Comparison of ENCODE assay signal across 31 cellular contexts in genomic region chr21:40714516-40714915, GRCh38.
"Had no signal": no experiment of that assay in that cellular context is flagged by ENCODE, and none has a peak within 500 bp of the region (broad histone marks: within the 10 kb centered on the region; RNA-seq: fewer than 3 reads in every experiment).

No MANE protein-coding gene starts in this region.

- H3K27ac ChIP-seq: adrenal gland, breast epithelium, coronary artery, PC-9, SK-N-MC had no signal

- H3K9me3 Mint-ChIP-seq: activated B cell treated with CpG ODN at 0.5 μM for 24 hours; activated CD4-positive, alpha-beta T cell treated with anti-CD3 and anti-CD28 coated beads, Interleukin-2, amount 10 ng/mL, durations not matched to agents 7 days and 5 days; activated naive CD8-positive, alpha-beta T cell treated with anti-CD3 and anti-CD28 coated beads for 36 hours had no signal

- H3K9me3 ChIP-seq: adrenal gland, breast epithelium had no signal

- H3K4me3 Mint-ChIP-seq: activated B cell treated with CpG ODN at 0.5 μM for 24 hours; activated CD4-positive, alpha-beta memory T cell treated with anti-CD3 and anti-CD28 coated beads for 36 hours; activated CD4-positive, alpha-beta T cell treated with anti-CD3 and anti-CD28 coated beads, Interleukin-2, amount 10 ng/mL, durations not matched to agents 7 days and 5 days; activated naive CD4-positive, alpha-beta T cell treated with anti-CD3 and anti-CD28 coated beads, Interleukin-2, amount 10 ng/mL, durations not matched to agents 7 days and 5 days; activated naive CD8-positive, alpha-beta T cell treated with anti-CD3 and anti-CD28 coated beads for 36 hours; T-cell had no signal

- H3K4me2 ChIP-seq: PC-9 had no signal

- ATAC-seq: Right ventricle myocardium inferior, T-cell had no signal

- DNase-seq: activated B cell treated with CpG ODN at 0.5 μM for 24 hours; activated CD4-positive, alpha-beta memory T cell treated with anti-CD3 and anti-CD28 coated beads for 36 hours; activated CD4-positive, alpha-beta T cell treated with anti-CD3 and anti-CD28 coated beads for 1 hour; activated CD4-positive, alpha-beta T cell treated with anti-CD3 and anti-CD28 coated beads, Interleukin-2, amount 10 ng/mL, durations not matched to agents 7 days and 5 days; activated CD8-positive, alpha-beta memory T cell treated with anti-CD3 and anti-CD28 coated beads for 24 hours; activated gamma-delta T cell treated with Interleukin-2 at 50 U/mL for 16 hours; activated naive CD4-positive, alpha-beta T cell treated with anti-CD3 and anti-CD28 coated beads, Interleukin-2, amount 10 ng/mL, durations not matched to agents 7 days and 5 days; activated naive CD8-positive, alpha-beta T cell treated with anti-CD3 and anti-CD28 coated beads for 36 hours; activated T-cell treated with anti-CD3 and anti-CD28 coated beads for 4 hours; activated T-cell treated with anti-CD3 and anti-CD28 coated beads, Interleukin-2, amount 50 U/mL, for 48 hours; adrenal gland; aorta; central memory CD4-positive, alpha-beta T cell; MM.1S; NCI-H1105; NCI-H1436; NCI-H1694 treated with DMSO at 0.1 percent for 48 hours; NCI-H2029 treated with DMSO at 0.1 percent for 48 hours; NCI-H510A treated with DMSO at 0.1 percent for 48 hours; NCI-H69; NK-92 treated with Interleukin-12 subunit alpha and Interleukin-12 subunit beta, amount 100 ng/mL, for 24 hours; PC-9; T-cell; T-helper 2 cell; T1000 had no signal

- H3K4me1 ChIP-seq: adrenal gland, breast epithelium had no signal

- H3K4me1 Mint-ChIP-seq: activated B cell treated with CpG ODN at 0.5 μM for 24 hours; activated CD4-positive, alpha-beta T cell treated with anti-CD3 and anti-CD28 coated beads, Interleukin-2, amount 10 ng/mL, durations not matched to agents 7 days and 5 days; activated naive CD4-positive, alpha-beta T cell treated with anti-CD3 and anti-CD28 coated beads, Interleukin-2, amount 10 ng/mL, durations not matched to agents 7 days and 5 days; activated naive CD8-positive, alpha-beta T cell treated with anti-CD3 and anti-CD28 coated beads for 36 hours; T-cell had no signal

- H3K27me3 ChIP-seq: adrenal gland, breast epithelium had no signal

- H2AFZ ChIP-seq: PC-9 had no signal

- H3K4me3 ChIP-seq: adrenal gland, breast epithelium, coronary artery, PC-9, SK-N-MC had no signal

- H3K27ac Mint-ChIP-seq: activated B cell treated with CpG ODN at 0.5 μM for 24 hours; activated CD4-positive, alpha-beta memory T cell treated with anti-CD3 and anti-CD28 coated beads for 36 hours; activated CD4-positive, alpha-beta T cell treated with anti-CD3 and anti-CD28 coated beads, Interleukin-2, amount 10 ng/mL, durations not matched to agents 7 days and 5 days; activated naive CD4-positive, alpha-beta T cell treated with anti-CD3 and anti-CD28 coated beads, Interleukin-2, amount 10 ng/mL, durations not matched to agents 7 days and 5 days; activated naive CD8-positive, alpha-beta T cell treated with anti-CD3 and anti-CD28 coated beads for 36 hours; activated T-helper 2 cell treated with anti-CD3 and anti-CD28 coated beads, Interferon-gamma antibody, Interleukin-2, Interleukin-4, amounts not matched to agents 10 μg/mL and 5 μg/mL and 100 μg/mL, durations not matched to agents 14 hours and 24 hours and 36 hours; T-cell had no signal

- H3K36me3 Mint-ChIP-seq: activated CD4-positive, alpha-beta memory T cell treated with anti-CD3 and anti-CD28 coated beads for 36 hours; activated naive CD4-positive, alpha-beta T cell treated with anti-CD3 and anti-CD28 coated beads, Interleukin-2, amount 10 ng/mL, durations not matched to agents 7 days and 5 days; activated naive CD8-positive, alpha-beta T cell treated with anti-CD3 and anti-CD28 coated beads for 36 hours; T-cell had no signal

- FAIRE-seq: TTC549 had no signal

- H3K27me3 Mint-ChIP-seq: activated B cell treated with CpG ODN at 0.5 μM for 24 hours; activated CD4-positive, alpha-beta memory T cell treated with anti-CD3 and anti-CD28 coated beads for 36 hours; activated CD4-positive, alpha-beta T cell treated with anti-CD3 and anti-CD28 coated beads, Interleukin-2, amount 10 ng/mL, durations not matched to agents 7 days and 5 days; activated naive CD4-positive, alpha-beta T cell treated with anti-CD3 and anti-CD28 coated beads, Interleukin-2, amount 10 ng/mL, durations not matched to agents 7 days and 5 days; T-cell had no signal

- H3K36me3 ChIP-seq: adrenal gland, breast epithelium had no signal
